21 cellular contexts compared by ENCODE assay signal in the genomic region with DNA sequence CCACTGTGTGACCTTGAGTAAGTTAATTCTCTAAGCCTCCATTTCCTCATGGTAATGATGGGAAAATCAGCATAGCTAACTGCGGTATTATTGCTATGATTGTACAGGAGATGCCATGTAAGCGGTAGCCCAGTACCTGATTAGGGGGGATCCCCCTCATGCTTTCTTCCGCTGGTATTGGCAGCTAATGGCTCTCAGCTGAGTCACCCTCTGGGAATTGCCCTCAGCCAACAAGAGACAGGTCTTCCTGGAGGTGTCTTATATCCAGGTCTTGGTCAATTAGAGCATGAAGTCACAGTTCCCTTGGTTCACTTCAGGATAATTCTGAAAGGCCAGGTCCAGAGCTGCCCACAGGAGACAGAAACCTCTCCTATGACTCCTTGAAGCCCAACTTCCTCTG.
A peak's percentile ranks its signal among the peaks of the same experiment; 100 is the strongest.
DNase-seq lines count a peak whose midpoint lies in the region; ATAC-seq and TF ChIP-seq lines count a peak whose summit lies in the region.
"Had no signal": no experiment of that assay in that cellular context is flagged by ENCODE, and none has a peak within 500 bp of the region (broad histone marks: within the 10 kb centered on the region; RNA-seq: fewer than 3 reads in every experiment).

No MANE protein-coding gene starts in this region.

- ATAC-seq in HG02678 (IDR thresholded peaks at IDR 0.05; ENCODE audit: unreplicated experiment) (no peak), HG03280 (IDR thresholded peaks at IDR 0.05; ENCODE audit: unreplicated experiment) (no peak)
- ATAC-seq: activated T-cell treated with anti-CD3 and anti-CD28 coated beads, Interleukin-2, amount 50 U/mL, for 4 hours; K562 had no signal

- no peak overlapping the region for H3K4me3 ChIP-seq in retinal pigment epithelial cell (ENCODE audit: low read length)
- H3K4me3 ChIP-seq: GM23248, K562, lung, ovary, transverse colon had no signal

- DNase-seq in ELR (ENCODE audit: low read depth) (peak; percentile 10), M059J (ENCODE audit: low read depth) (peak; percentile 78), astrocyte of the hippocampus (ENCODE audit: low read depth, low spot score) (peak; percentile 19), retinal pigment epithelial cell (ENCODE audit: low read depth) (peak; percentile 38), HUDEP-2 (lab: John Stamatoyannopoulos, UW; ENCODE audit: unreplicated experiment in 76 of 76) (no peak)
- DNase-seq: activated CD4-positive, alpha-beta T cell treated with anti-CD3 and anti-CD28 coated beads, Interleukin-2, amount 10 ng/mL, durations not matched to agents 7 days and 5 days; activated gamma-delta T cell treated with Interleukin-2 at 50 U/mL for 16 hours; activated T-cell treated with anti-CD3 and anti-CD28 coated beads, Interleukin-2, amount 50 U/mL, for 4 hours; GM23248; MM.1S; NCI-H1436 treated with DMSO at 0.1 percent for 48 hours; nephron progenitor cell; ovary; retina; Right ventricle myocardium superior; stimulated activated CD4-positive, alpha-beta T cell treated with anti-CD3 and anti-CD28 coated beads, Interleukin-2, amount 100 ng/mL, for 24 hours; transverse colon had no signal

- no peak for TF ChIP-seq CTCF in retinal pigment epithelial cell (conservative IDR thresholded peaks at IDR 0.05; ENCODE audit: low read depth, low read length)

Comparison
In these comparisons a context has a peak if more than half of its experiments do, and no peak if none do; other contexts are left out.
1. DNase-seq: peak in ELR (single experiment), M059J (single experiment), astrocyte of the hippocampus (single experiment) and retinal pigment epithelial cell (single experiment); none in HUDEP-2 (0 of 76).